1 cellular context compared by ENCODE assay signal in the genomic region with DNA sequence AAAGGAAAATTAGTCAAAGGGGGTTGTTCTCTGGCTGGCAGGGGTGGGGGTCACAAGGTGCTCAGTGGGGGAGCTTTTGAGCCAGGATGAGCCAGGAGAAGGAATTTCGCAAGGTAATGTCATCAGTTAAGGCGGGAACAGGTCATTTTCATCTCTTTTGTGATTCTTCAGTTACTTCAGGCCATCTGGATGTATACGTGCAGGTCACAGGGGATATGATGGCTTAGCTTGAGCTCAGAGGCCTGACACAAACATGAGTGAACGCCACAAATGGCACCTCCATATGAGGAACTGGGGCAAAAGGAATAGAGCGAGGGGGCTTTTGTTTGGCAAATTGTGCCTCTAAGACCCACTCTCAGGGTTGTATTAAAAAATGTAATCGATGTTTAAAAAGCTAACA. TPM values are rescaled to one million over a fixed set of nuclear protein-coding genes. Genes with fewer than 3 reads are reported as not detected.
"Had no signal": no experiment of that assay in that cellular context is flagged by ENCODE, and none has a peak within 500 bp of the region (broad histone marks: within the 10 kb centered on the region; RNA-seq: fewer than 3 reads in every experiment).

No MANE protein-coding gene starts in this region.

RNA-seq across cellular contexts. Expression of a gene that starts 47.4 kb away (rescaled TPM):
- total RNA-seq: SK-MEL-5 had no signal
